In genomic region chr3:53865732-53866499, GRCh38 we compare ENCODE assay signal across 15 cellular contexts.
"Had no signal": no experiment of that assay in that cellular context is flagged by ENCODE, and none has a peak within 500 bp of the region (broad histone marks: within the 10 kb centered on the region; RNA-seq: fewer than 3 reads in every experiment).

No MANE protein-coding gene starts in this region.

- DNase-seq: activated CD4-positive, alpha-beta T cell treated with anti-CD3 and anti-CD28 coated beads, Interleukin-2, amount 50 U/mL, for 1 hour; activated CD4-positive, CD25-positive, alpha-beta regulatory T cell; activated naive CD4-positive, alpha-beta T cell treated with anti-CD3 and anti-CD28 coated beads for 36 hours; activated T-cell treated with anti-CD3 and anti-CD28 coated beads for 4 hours; foreskin melanocyte; heart left ventricle; islet precursor cell; left ventricle myocardium inferior; nucleus accumbens; psoas muscle; right lobe of liver; stimulated activated CD4-positive, alpha-beta T cell treated with anti-CD3 and anti-CD28 coated beads, Interleukin-1b, Interleukin-23, amount 100 ng/mL, for 48 hours; transverse colon had no signal

- ATAC-seq: activated T-helper 17 cell treated with anti-CD3 and anti-CD28 coated beads, Interleukin-2, amount 50 U/mL, for 72 hours; heart left ventricle; natural killer cell treated with Interleukin-12 subunit alpha and Interleukin-12 subunit beta and Interleukin-15 and Interleukin-18, amount 100 ng/mL, for 72 hours; psoas muscle had no signal
